In the genomic region with DNA sequence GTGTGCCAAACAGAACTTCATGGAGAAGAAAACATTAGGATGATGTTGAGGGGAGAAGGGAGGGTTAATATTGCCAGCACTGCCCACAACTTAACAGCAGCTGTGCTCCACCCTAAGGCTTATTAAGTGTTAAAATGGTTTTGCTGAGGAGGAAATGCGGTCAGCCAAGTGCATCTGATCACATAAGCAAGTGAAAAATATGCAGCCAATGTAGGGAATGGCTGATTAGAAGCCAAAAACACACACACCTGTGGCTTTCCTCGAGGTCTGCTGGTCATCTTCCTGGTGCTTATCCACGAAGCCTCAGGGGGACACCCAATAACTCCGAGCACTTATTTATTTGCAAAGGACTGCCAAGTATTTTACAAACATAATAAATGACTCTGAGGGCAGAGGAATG, we compare ENCODE assay signal across 26 cellular contexts.
DNase-seq lines count a peak whose midpoint lies in the region; ATAC-seq, FAIRE-seq and TF ChIP-seq lines count a peak whose summit lies in the region.
"Had no signal": no experiment of that assay in that cellular context is flagged by ENCODE, and none has a peak within 500 bp of the region (broad histone marks: within the 10 kb centered on the region; RNA-seq: fewer than 3 reads in every experiment).

No MANE protein-coding gene starts in this region.

- H3K4me3 ChIP-seq in BLaER1 (no peak overlapping the region), KMS-11 (IDR thresholded peaks at IDR 0.05; ENCODE audit: insufficient read depth, low read depth, low read length) (no peak overlapping the region), H1 (ENCODE audit: extremely low read depth in 1 of 4, insufficient read depth in 2 of 4, low read depth in 3 of 4, low read length in 4 of 4) (no peak overlapping the region), Caco-2 (ENCODE audit: low read depth, low read length) (no peak overlapping the region), stomach (no peak overlapping the region)
- no peak overlapping the region for H3K4me3 ChIP-seq in naive thymus-derived CD4-positive, alpha-beta T cell (ENCODE audit: low read length)
- H3K4me3 ChIP-seq: body of pancreas, heart left ventricle, left ventricle myocardium inferior, neural progenitor cell, Peyer's patch, psoas muscle, SJCRH30, skin epidermis, testis, vagina had no signal

- H4K8ac ChIP-seq in H1 (ENCODE audit: extremely low read depth, insufficient read depth, low read length): no peak overlapping the region

- H2BK12ac ChIP-seq in H1 (ENCODE audit: low read depth, low read length): no peak overlapping the region

- intact Hi-C loops in naive thymus-derived CD4-positive, alpha-beta T cell (cut with micrococcal nuclease): no loop called here
- intact Hi-C loops in Caco-2 (cut with micrococcal nuclease; ENCODE audit: unreplicated experiment) (no loop called here), stomach (cut with DNase I; ENCODE audit: low total_unique reads) (no loop called here)

- no peak overlapping the region for H3K23ac ChIP-seq in H1 (ENCODE audit: insufficient read length)

- no peaks in the 10 kb centered on the region for H3K79me2 ChIP-seq in KMS-11 (ENCODE audit: insufficient read depth, low read depth)
- no peaks in the 10 kb centered on the region for H3K79me2 ChIP-seq in H1 (ENCODE audit: control insufficient read depth in 1 of 2, insufficient read depth in 2 of 2, low read length in 2 of 2)

- peak; percentile 20 for ATAC-seq in naive thymus-derived CD4-positive, alpha-beta T cell
- ATAC-seq: activated naive CD8-positive, alpha-beta T cell treated with anti-CD3 and anti-CD28 coated beads, Interleukin-2, amount 50 U/mL, for 24 hours; body of pancreas; heart left ventricle; psoas muscle had no signal

- H3K79me1 ChIP-seq in H1 (ENCODE audit: low read depth, low read length): no peaks in the 10 kb centered on the region

- no peak overlapping the region for H2BK5ac ChIP-seq in H1 (ENCODE audit: low read depth, low read length)

- no peak overlapping the region for H3K27ac Mint-ChIP-seq in naive thymus-derived CD4-positive, alpha-beta T cell
- no peak overlapping the region for H3K27ac Mint-ChIP-seq in Caco-2 (ENCODE audit: unreplicated experiment)
- H3K27ac Mint-ChIP-seq: activated naive CD8-positive, alpha-beta T cell treated with anti-CD3 and anti-CD28 coated beads, Interleukin-2, amount 50 U/mL, for 24 hours; neural progenitor cell had no signal

- H2BK20ac ChIP-seq in H1 (ENCODE audit: low read length): no peak overlapping the region

- H3K14ac ChIP-seq in H1 (ENCODE audit: insufficient read length): no peak overlapping the region

- DNase-seq in H1 (ENCODE audit: low read depth in 1 of 2, low spot score in 2 of 2): no peak
- DNase-seq in naive thymus-derived CD4-positive, alpha-beta T cell: no peak
- DNase-seq in Caco-2: no peak
- DNase-seq in stomach: no peak
- no peak for DNase-seq in anterior cingulate cortex (lab: John Stamatoyannopoulos, UW)
- DNase-seq in NCI-H1694 treated with DMSO at 0.1 percent for 48 hours (lab: John Stamatoyannopoulos, UW): no peak
- DNase-seq: activated gamma-delta T cell treated with Interleukin-2 at 50 U/mL for 16 hours; activated naive CD8-positive, alpha-beta T cell treated with anti-CD3 and anti-CD28 coated beads, Interleukin-2, amount 50 U/mL, for 24 hours; body of pancreas; EL; HCEC 1CT; heart left ventricle; left ventricle myocardium inferior; NK-92 treated with Interleukin-12 subunit alpha and Interleukin-12 subunit beta, amount 100 ng/mL, for 24 hours; Peyer's patch; psoas muscle; stimulated activated CD4-positive, alpha-beta T cell treated with anti-CD3 and anti-CD28 coated beads, Interleukin-1b, Interleukin-23, amount 100 ng/mL, for 48 hours; T-helper 1 cell; testis had no signal

- H3K4me2 ChIP-seq in BLaER1 (peak overlapping the region; percentile 72), KMS-11 (peak overlapping the region; percentile 25; the same call in 1 of the 2 replicates), H1 (ENCODE audit: insufficient read depth in 1 of 2, low read depth in 2 of 2, low read length in 2 of 2) (no peak overlapping the region)
- H3K4me2 ChIP-seq: neural progenitor cell had no signal

- TF ChIP-seq POLR2A in H1 (IDR thresholded peaks at IDR 0.05; ENCODE audit: control extremely low read depth in 1 of 2, low read depth in 2 of 2, low read length in 2 of 2): no peak
- no peak for TF ChIP-seq POLR2A in stomach (IDR thresholded peaks at IDR 0.05)

- peaks cover 0 to 1% (median 0%) of the 10 kb centered on the region in 11 donors for H3K9me3 Mint-ChIP-seq in naive thymus-derived CD4-positive, alpha-beta T cell
- no peaks in the 10 kb centered on the region for H3K9me3 Mint-ChIP-seq in Caco-2 (ENCODE audit: unreplicated experiment)
- H3K9me3 Mint-ChIP-seq: activated naive CD8-positive, alpha-beta T cell treated with anti-CD3 and anti-CD28 coated beads, Interleukin-2, amount 50 U/mL, for 24 hours had no signal

- no peak for TF ChIP-seq RAD21 in H1 (IDR thresholded peaks at IDR 0.05 in 1 of 2, conservative IDR thresholded peaks at IDR 0.05 in 1 of 2; ENCODE audit: low read depth in 2 of 2, low read length in 2 of 2)

- H2BK120ac ChIP-seq in H1 (replicated peaks; ENCODE audit: low read depth, low read length): no peak overlapping the region

- H3K36me3 Mint-ChIP-seq in naive thymus-derived CD4-positive, alpha-beta T cell: no peaks in the 10 kb centered on the region
- no peaks in the 10 kb centered on the region for H3K36me3 Mint-ChIP-seq in Caco-2 (ENCODE audit: insufficient read depth, unreplicated experiment)
- H3K36me3 Mint-ChIP-seq: neural progenitor cell had no signal

- H4K20me1 ChIP-seq in BLaER1 (no peaks in the 10 kb centered on the region), KMS-11 (ENCODE audit: insufficient read depth) (no peaks in the 10 kb centered on the region), H1 (replicated peaks in 1 of 2; ENCODE audit: control insufficient read depth in 1 of 2, insufficient read depth in 2 of 2, low read length in 2 of 2) (no peaks in the 10 kb centered on the region)

- no peak for FAIRE-seq in H1 (lab: Jason Lieb, UNC)
- FAIRE-seq: D721Med had no signal

- H2BK15ac ChIP-seq in H1 (ENCODE audit: low read length): no peak overlapping the region

- H3K4me1 Mint-ChIP-seq in naive thymus-derived CD4-positive, alpha-beta T cell: peaks cover 0 to 2% (median 0%) of the 10 kb centered on the region in 7 donors
- no peaks in the 10 kb centered on the region for H3K4me1 Mint-ChIP-seq in Caco-2 (ENCODE audit: low read depth, unreplicated experiment)
- H3K4me1 Mint-ChIP-seq: activated naive CD8-positive, alpha-beta T cell treated with anti-CD3 and anti-CD28 coated beads, Interleukin-2, amount 50 U/mL, for 24 hours had no signal

- H3K4me3 Mint-ChIP-seq in naive thymus-derived CD4-positive, alpha-beta T cell: no peak overlapping the region
- H3K4me3 Mint-ChIP-seq in Caco-2 (ENCODE audit: unreplicated experiment): no peak overlapping the region
- H3K4me3 Mint-ChIP-seq: activated naive CD8-positive, alpha-beta T cell treated with anti-CD3 and anti-CD28 coated beads, Interleukin-2, amount 50 U/mL, for 24 hours; neural progenitor cell had no signal

- 0 out of 2 replicates have a peak, but pooled peaks cover 2% of the 10 kb centered on the region for H3K23me2 ChIP-seq in H1 (ENCODE audit: low read depth, low read length)

- H3K4me1 ChIP-seq in BLaER1: peaks cover 30% of the 10 kb centered on the region
- H3K4me1 ChIP-seq in KMS-11 (ENCODE audit: low read depth, poor library complexity, severe bottlenecking): peaks cover 18% of the 10 kb centered on the region
- peaks cover 4 to 10% (median 8%) of the 10 kb centered on the region in 4 experiments for H3K4me1 ChIP-seq in H1 (replicated peaks in 1 of 4; ENCODE audit: control insufficient read depth in 3 of 4, insufficient read depth in 4 of 4, low read length in 3 of 4)
- peaks cover 0 to 17% of the 10 kb centered on the region in 2 donors for H3K4me1 ChIP-seq in naive thymus-derived CD4-positive, alpha-beta T cell (ENCODE audit: control insufficient read depth in 2 of 2, insufficient read depth in 2 of 2, low read length in 2 of 2)
- H3K4me1 ChIP-seq in Caco-2: no peaks in the 10 kb centered on the region
- peaks cover 0 to 12% (median 0%) of the 10 kb centered on the region in 4 donors for H3K4me1 ChIP-seq in stomach
- H3K4me1 ChIP-seq: body of pancreas, left ventricle myocardium inferior, Peyer's patch, psoas muscle, testis, vagina had no signal

- H3K9ac ChIP-seq in BLaER1: no peak overlapping the region
- no peak overlapping the region for H3K9ac ChIP-seq in KMS-11
- no peak overlapping the region for H3K9ac ChIP-seq in H1 (replicated peaks in 1 of 4; ENCODE audit: extremely low read depth in 1 of 4, low read depth in 3 of 4, low read length in 3 of 4)
- H3K9ac ChIP-seq: neural progenitor cell had no signal

- H3K27me3 ChIP-seq in BLaER1 (no peaks in the 10 kb centered on the region), KMS-11 (ENCODE audit: insufficient read depth, low read depth) (no peaks in the 10 kb centered on the region), H1 (replicated peaks in 1 of 4; ENCODE audit: control insufficient read depth in 3 of 4, extremely low read depth in 1 of 4, insufficient read depth in 3 of 4, low read length in 3 of 4) (peaks cover 0 to 27% (median 22%) of the 10 kb centered on the region in 4 experiments; a peak in 6 of 7 replicates), Caco-2 (replicated peaks; ENCODE audit: control insufficient read depth, insufficient read depth, low read length) (no peaks in the 10 kb centered on the region), stomach (peaks cover 0 to 20% (median 0%) of the 10 kb centered on the region in 3 donors)
- H3K27me3 ChIP-seq in naive thymus-derived CD4-positive, alpha-beta T cell (ENCODE audit: control insufficient read depth in 2 of 2, insufficient read depth in 2 of 2, low read length in 2 of 2): no peaks in the 10 kb centered on the region
- H3K27me3 ChIP-seq: body of pancreas, Peyer's patch, testis, vagina had no signal

- H3K4ac ChIP-seq in H1 (replicated peaks; ENCODE audit: insufficient read length, low read depth, low read length): no peak overlapping the region

- H3K56ac ChIP-seq in H1 (replicated peaks; ENCODE audit: insufficient read length, low read depth, low read length): no peak overlapping the region

- BruUV-seq in Caco-2 (replicated peaks; lab: Mats Ljungman, UMichigan): no TSS peak

- peak overlapping the region; percentile 7; the same call in 1 of the 2 replicates for H3K18ac ChIP-seq in H1 (ENCODE audit: extremely low read depth, low read length)

- peaks cover 12 to 30% (median 25%) of the 10 kb centered on the region in 5 donors for H3K27me3 Mint-ChIP-seq in naive thymus-derived CD4-positive, alpha-beta T cell
- peaks cover 12% of the 10 kb centered on the region for H3K27me3 Mint-ChIP-seq in Caco-2 (ENCODE audit: insufficient read depth, unreplicated experiment)

- H4K5ac ChIP-seq in H1 (ENCODE audit: insufficient read length, low read depth, low read length): no peak overlapping the region

- TF ChIP-seq EP300 in H1 (IDR thresholded peaks at IDR 0.05; ENCODE audit: borderline replicate concordance in 1 of 2, low read depth in 2 of 2, low read length in 2 of 2): no peak
- no peak for TF ChIP-seq EP300 in stomach (IDR thresholded peaks at IDR 0.05)

- POLR2A ChIA-PET in H1 (lab: Charles Lee; ENCODE audit: partially characterized antibody): no interaction called here
- POLR2A ChIA-PET in naive thymus-derived CD4-positive, alpha-beta T cell (lab: Charles Lee): no interaction called here
- POLR2A ChIA-PET in Caco-2 (lab: Charles Lee): no interaction called here

- no peak overlapping the region for H2AK5ac ChIP-seq in H1 (ENCODE audit: low read depth, low read length)

- H3K27ac ChIP-seq in BLaER1: 0 out of 2 replicates have a peak overlapping the region, but pooled peaks have one; percentile 43
- H3K27ac ChIP-seq in KMS-11: no peak overlapping the region
- no peak overlapping the region for H3K27ac ChIP-seq in H1 (ENCODE audit: low read depth, low read length)
- H3K27ac ChIP-seq in naive thymus-derived CD4-positive, alpha-beta T cell (ENCODE audit: low read depth, low read length): no peak overlapping the region
- no peak overlapping the region for H3K27ac ChIP-seq in stomach
- H3K27ac ChIP-seq: body of pancreas, heart left ventricle, left ventricle myocardium inferior, neural progenitor cell, Peyer's patch, psoas muscle, SJCRH30, testis, vagina had no signal

- TF ChIP-seq CTCF in KMS-11 (conservative IDR thresholded peaks at IDR 0.05; ENCODE audit: low read depth, low read length) (no peak), H1 (IDR thresholded peaks at IDR 0.05; ENCODE audit: control extremely low read depth in 1 of 3, insufficient read depth in 1 of 3, low read depth in 1 of 3, low read length in 3 of 3) (no peak), Caco-2 (IDR thresholded peaks at IDR 0.05; ENCODE audit: insufficient read depth in 1 of 2, low read depth in 1 of 2, low read length in 1 of 2, severe bottlenecking in 1 of 2, unreplicated experiment in 1 of 2) (no peak), stomach (IDR thresholded peaks at IDR 0.05) (no peak)

- H3K9me3 ChIP-seq in BLaER1 (peaks cover 17% of the 10 kb centered on the region), H1 (ENCODE audit: insufficient read depth in 2 of 2, low read depth in 1 of 2, low read length in 1 of 2) (no peaks in the 10 kb centered on the region), Caco-2 (no peaks in the 10 kb centered on the region), stomach (no peaks in the 10 kb centered on the region)
- H3K9me3 ChIP-seq in naive thymus-derived CD4-positive, alpha-beta T cell (ENCODE audit: control insufficient read depth in 2 of 3, low read length in 3 of 3): no peaks in the 10 kb centered on the region
- H3K9me3 ChIP-seq: body of pancreas, heart left ventricle, left ventricle myocardium inferior, Peyer's patch, psoas muscle, testis, vagina had no signal

- H4K91ac ChIP-seq in H1 (replicated peaks; ENCODE audit: insufficient read length, low read length): no peak overlapping the region

- CTCF ChIA-PET in H1 (lab: Charles Lee; ENCODE audit: partially characterized antibody) (interaction anchor here (0.9 to 1.5 kb wide), 4 partner anchors 28 to 60 kb away, joined by 3 to 8 read pairs (median 4); no protein-coding TSS in a partner anchor), Caco-2 (lab: Charles Lee) (no interaction called here)
- CTCF ChIA-PET in naive thymus-derived CD4-positive, alpha-beta T cell (lab: Charles Lee): no interaction called here

- H2AFZ ChIP-seq in KMS-11 (ENCODE audit: low read depth) (peak overlapping the region; percentile 41; the same call in 1 of the 2 replicates), H1 (ENCODE audit: low read length) (no peak overlapping the region)
- H2AFZ ChIP-seq: neural progenitor cell had no signal

- 93% methylated on average over 4 of the region's 4 CpGs; no CpG with 5 or more reads in 1 of the 2 experiments for WGBS in H1 (ENCODE audit: extremely low coverage in 1 of 2, insufficient coverage in 1 of 2, insufficient read length in 1 of 2, insufficient replicate concordance in 2 of 2, low coverage in 1 of 2, low lambda C conversion rate in 2 of 2, missing lambda C conversion rate in 1 of 2), 2 experiments
- WGBS in stomach, 5 donors: 4 to 14% (median 6%) methylated on average over 4 of the region's 4 CpGs

- no peaks in the 10 kb centered on the region for H3K36me3 ChIP-seq in BLaER1
- H3K36me3 ChIP-seq in KMS-11 (ENCODE audit: insufficient read depth): no peaks in the 10 kb centered on the region
- no peaks in the 10 kb centered on the region for H3K36me3 ChIP-seq in H1 (ENCODE audit: control insufficient read depth in 2 of 4, insufficient read depth in 4 of 4, low read length in 3 of 4)
- H3K36me3 ChIP-seq in naive thymus-derived CD4-positive, alpha-beta T cell (ENCODE audit: control insufficient read depth in 2 of 3, insufficient read depth in 3 of 3, low read length in 3 of 3): no peaks in the 10 kb centered on the region
- H3K36me3 ChIP-seq in Caco-2 (ENCODE audit: control insufficient read depth, insufficient read depth, low read length): no peaks in the 10 kb centered on the region
- H3K36me3 ChIP-seq in stomach: no peaks in the 10 kb centered on the region
- H3K36me3 ChIP-seq: heart left ventricle, left ventricle myocardium inferior, neural progenitor cell, Peyer's patch, SJCRH30, vagina had no signal

Comparison
In these comparisons a context has a peak if more than half of its experiments do, and no peak if none do; other contexts are left out.
1. H3K4me2 ChIP-seq: peak in BLaER1 (single experiment) and KMS-11 (single experiment); none in H1 (0 of 2).